22 cellular contexts compared by ENCODE assay signal in the genomic region with DNA sequence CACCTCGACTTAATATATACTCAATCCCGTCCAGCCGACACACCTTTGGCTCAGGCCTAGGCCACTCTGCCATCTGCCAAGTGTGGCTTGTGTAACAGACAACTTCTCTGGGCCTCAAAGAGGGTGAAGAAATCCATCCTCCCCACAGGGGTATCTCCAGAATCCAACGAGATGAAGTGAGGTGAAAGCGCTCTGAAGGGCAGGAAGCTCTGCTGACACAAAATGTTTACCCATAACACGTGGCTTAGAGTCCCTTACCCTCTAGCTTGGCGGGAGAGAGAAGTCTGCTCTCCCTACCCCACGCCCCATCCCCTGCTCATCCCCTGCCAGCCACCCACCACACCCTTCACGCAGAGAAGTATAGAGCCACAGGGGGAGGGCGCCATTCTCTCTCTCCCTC. TPM values are rescaled to one million over a fixed set of nuclear protein-coding genes. Genes with fewer than 3 reads are reported as not detected.
"Had no signal": no experiment of that assay in that cellular context is flagged by ENCODE, and none has a peak within 500 bp of the region (broad histone marks: within the 10 kb centered on the region; RNA-seq: fewer than 3 reads in every experiment).

No MANE protein-coding gene starts in this region.

- H3K4me1 Mint-ChIP-seq: neural crest cell had no signal

- H3K27me3 ChIP-seq: right atrium auricular region had no signal

- H3K4me1 ChIP-seq: prostate gland had no signal

- H3K36me3 ChIP-seq: prostate gland had no signal

- H3K9me3 ChIP-seq: left ventricle myocardium inferior, prostate gland, right atrium auricular region, thoracic aorta had no signal

- H3K27ac Mint-ChIP-seq: activated naive CD8-positive, alpha-beta T cell; stimulated activated memory B cell treated with anti-CD40 and anti-IgM and Interleukin-4, amounts not matched to agents 10 μg/mL and 1 μg/mL and 100 μg/mL, for 72 hours; T-helper 1 cell treated with Interleukin-12 subunit alpha and Interleukin-12 subunit beta and Interleukin-4 antibody, amounts not matched to agents 30 μg/mL and 1 μg/mL, for 36 hours had no signal

- DNase-seq: activated CD4-positive, alpha-beta T cell treated with anti-CD3 and anti-CD28 coated beads, Interleukin-2, amount 50 U/mL, for 1 hour; activated CD4-positive, CD25-positive, alpha-beta regulatory T cell treated with anti-CD3 and anti-CD28 coated beads, Interleukin-2, amount 50 U/mL, for 72 hours; activated T-cell treated with anti-CD3 and anti-CD28 coated beads for 4 hours; left ventricle myocardium inferior; stimulated activated CD4-positive, alpha-beta T cell treated with anti-CD3 and anti-CD28 coated beads, Interleukin-4, amount 100 ng/mL, for 1 hour had no signal

- H3K4me3 ChIP-seq: left ventricle myocardium inferior, prostate gland, right atrium auricular region, skin epidermis, thoracic aorta had no signal

- ATAC-seq: stimulated activated memory B cell treated with anti-CD40 and anti-IgM and Interleukin-4, amounts not matched to agents 10 μg/mL and 1 μg/mL and 100 μg/mL, for 72 hours had no signal

- H3K9me3 Mint-ChIP-seq: neural crest cell; stimulated activated memory B cell treated with anti-CD40 and anti-IgM and Interleukin-4, amounts not matched to agents 10 μg/mL and 1 μg/mL and 100 μg/mL, for 72 hours; T-helper 1 cell treated with Interleukin-12 subunit alpha and Interleukin-12 subunit beta and Interleukin-4 antibody, amounts not matched to agents 30 μg/mL and 1 μg/mL, for 36 hours had no signal

- H3K27me3 Mint-ChIP-seq: activated naive CD8-positive, alpha-beta T cell; stimulated activated memory B cell treated with anti-CD40 and anti-IgM and Interleukin-4, amounts not matched to agents 10 μg/mL and 1 μg/mL and 100 μg/mL, for 72 hours had no signal

- H3K4me3 Mint-ChIP-seq: activated naive CD8-positive, alpha-beta T cell; neural crest cell; stimulated activated memory B cell treated with anti-CD40 and anti-IgM and Interleukin-4, amounts not matched to agents 10 μg/mL and 1 μg/mL and 100 μg/mL, for 72 hours; T-helper 1 cell treated with Interleukin-12 subunit alpha and Interleukin-12 subunit beta and Interleukin-4 antibody, amounts not matched to agents 30 μg/mL and 1 μg/mL, for 36 hours had no signal

- H3K27ac ChIP-seq: left ventricle myocardium inferior, prostate gland, right atrium auricular region, skin epidermis, thoracic aorta had no signal

RNA-seq across cellular contexts. Expression of gene TAC3, which starts 23.0 kb away (rescaled TPM):
- total RNA-seq: bronchial epithelial cell, cerebellum, dermis microvascular lymphatic vessel endothelial cell, epithelial cell of proximal tubule, kidney epithelial cell, left ventricle myocardium inferior, mononuclear cell, omental fat pad, prostate gland, right atrium auricular region, thoracic aorta had no signal

RNA-seq across cellular contexts. Expression of gene RDH16, which starts 35.9 kb away (rescaled TPM):
- total RNA-seq: kidney epithelial cell had no signal

RNA-seq across cellular contexts. Expression of gene MYO1A, which starts 56.6 kb away (rescaled TPM):
- total RNA-seq: epithelial cell of proximal tubule, frontal cortex, kidney epithelial cell, left ventricle myocardium inferior had no signal

RNA-seq across cellular contexts. Expression of gene SDR9C7, which starts 59.1 kb away (rescaled TPM):
- total RNA-seq: dermis microvascular lymphatic vessel endothelial cell, epithelial cell of proximal tubule, kidney epithelial cell, left ventricle myocardium inferior, mononuclear cell, neural crest cell, omental fat pad, urinary bladder had no signal
